18 cellular contexts compared by ENCODE assay signal in the genomic region with DNA sequence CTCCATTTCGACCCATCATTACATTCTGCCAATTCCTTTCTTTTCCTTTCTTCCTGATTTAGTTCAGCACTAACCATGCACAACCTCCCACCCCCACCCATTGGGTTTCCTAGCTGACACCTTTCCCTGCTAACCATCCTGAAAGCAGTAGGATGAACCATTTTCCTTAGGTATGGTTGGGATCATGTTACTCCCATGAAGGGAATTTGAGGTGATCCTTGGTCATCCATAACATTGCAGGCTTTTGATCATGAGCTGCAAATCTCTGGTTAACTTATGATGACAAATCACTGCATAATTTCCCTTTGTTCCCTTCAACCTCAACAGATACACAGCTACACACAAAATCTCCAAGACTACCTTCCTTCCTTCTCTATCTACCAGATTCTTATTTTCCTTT.
DNase-seq lines count a peak whose midpoint lies in the region; ATAC-seq and TF ChIP-seq lines count a peak whose summit lies in the region.
"Had no signal": no experiment of that assay in that cellular context is flagged by ENCODE, and none has a peak within 500 bp of the region (broad histone marks: within the 10 kb centered on the region; RNA-seq: fewer than 3 reads in every experiment).

No MANE protein-coding gene starts in this region.

- no peaks in the 10 kb centered on the region; the same call in 2 of the 3 replicates for H3K9me3 Mint-ChIP-seq in GM23338
- peaks cover 13% of the 10 kb centered on the region for H3K9me3 Mint-ChIP-seq in WTC11
- no peaks in the 10 kb centered on the region for H3K9me3 Mint-ChIP-seq in activated naive CD8-positive, alpha-beta T cell treated with anti-CD3 and anti-CD28 coated beads, Interleukin-2, amount 50 U/mL, for 24 hours
- H3K9me3 Mint-ChIP-seq: activated T-cell treated with anti-CD3 and anti-CD28 coated beads, Interleukin-2, amount 50 U/mL, for 72 hours had no signal

- H3K4me1 Mint-ChIP-seq in GM23338 (peaks cover 48% of the 10 kb centered on the region), WTC11 (peaks cover 61% of the 10 kb centered on the region)
- no peaks in the 10 kb centered on the region for H3K4me1 Mint-ChIP-seq in activated naive CD8-positive, alpha-beta T cell treated with anti-CD3 and anti-CD28 coated beads, Interleukin-2, amount 50 U/mL, for 24 hours
- H3K4me1 Mint-ChIP-seq: activated CD8-positive, alpha-beta memory T cell treated with anti-CD3 and anti-CD28 coated beads, Interleukin-2, amount 10 ng/mL, durations not matched to agents 7 days and 5 days had no signal

- H3K79me2 ChIP-seq in GM23338 (replicated peaks; ENCODE audit: insufficient read depth), result peaks cover 33% of the 10 kb centered on the region

- peak; percentile 52 for ATAC-seq in GM23338
- ATAC-seq in WTC11, result no peak
- ATAC-seq in activated naive CD8-positive, alpha-beta T cell treated with anti-CD3 and anti-CD28 coated beads, Interleukin-2, amount 50 U/mL, for 24 hours, result no peak
- ATAC-seq: activated CD8-positive, alpha-beta memory T cell treated with anti-CD3 and anti-CD28 coated beads, Interleukin-2, amount 10 ng/mL, durations not matched to agents 7 days and 5 days; activated T-cell treated with anti-CD3 and anti-CD28 coated beads, Interleukin-2, amount 50 U/mL, for 72 hours had no signal

- H3K27ac ChIP-seq in 22Rv1 (peak overlapping the region; percentile 26), GM23338 (ENCODE audit: low read depth) (no peak overlapping the region)
- H3K27ac ChIP-seq: BLaER1, cardiac muscle cell, KMS-11 had no signal

- no peaks in the 10 kb centered on the region for H3K36me3 ChIP-seq in GM23338 (ENCODE audit: insufficient read depth)
- H3K36me3 ChIP-seq in kidney epithelial cell (ENCODE audit: control insufficient read depth, insufficient read depth, low read length), result no peaks in the 10 kb centered on the region
- H3K36me3 ChIP-seq: BLaER1, cardiac muscle cell had no signal

- TF ChIP-seq CTCF in 22Rv1 (IDR thresholded peaks at IDR 0.05) (no peak), GM23338 (conservative IDR thresholded peaks at IDR 0.05; ENCODE audit: low read depth in 2 of 2) (no peak), WTC11 (IDR thresholded peaks at IDR 0.05) (no peak), kidney epithelial cell (IDR thresholded peaks at IDR 0.05; ENCODE audit: insufficient read depth, low read length, poor library complexity, severe bottlenecking) (no peak)

- no peak overlapping the region for H2AFZ ChIP-seq in GM23338

- CTCF ChIA-PET in WTC11 (lab: Charles Lee), result interaction anchor here (1.0 kb wide), 1 partner anchor 357 kb away, joined by 3 read pairs; no protein-coding TSS in a partner anchor

- H3K36me3 Mint-ChIP-seq in GM23338 (ENCODE audit: low read depth), result peaks cover 17% of the 10 kb centered on the region; the same call in 2 of the 3 replicates
- H3K36me3 Mint-ChIP-seq in WTC11, result peaks cover 21% of the 10 kb centered on the region
- peaks cover 1% of the 10 kb centered on the region for H3K36me3 Mint-ChIP-seq in activated naive CD8-positive, alpha-beta T cell treated with anti-CD3 and anti-CD28 coated beads, Interleukin-2, amount 50 U/mL, for 24 hours (ENCODE audit: low read depth)
- H3K36me3 Mint-ChIP-seq: activated CD8-positive, alpha-beta memory T cell treated with anti-CD3 and anti-CD28 coated beads, Interleukin-2, amount 10 ng/mL, durations not matched to agents 7 days and 5 days had no signal

- H3K9me2 ChIP-seq in GM23338 (ENCODE audit: insufficient read depth), result no peaks in the 10 kb centered on the region

- no peaks in the 10 kb centered on the region for H3F3A ChIP-seq in GM23338 (replicated peaks; ENCODE audit: low read depth)

- no peak overlapping the region for H3K4me2 ChIP-seq in GM23338
- H3K4me2 ChIP-seq: KMS-11 had no signal

- POLR2A ChIA-PET in WTC11 (lab: Charles Lee), result no interaction called here

- H3K4me3 ChIP-seq in GM23338 (no peak overlapping the region), kidney epithelial cell (ENCODE audit: low read depth, low read length) (no peak overlapping the region)
- H3K4me3 ChIP-seq: BLaER1, cardiac muscle cell had no signal

- DNase-seq in GM23338 (ENCODE audit: low spot score), result no peak
- no peak for DNase-seq in WTC11 (ENCODE audit: low spot score)
- peak; percentile 50 for DNase-seq in kidney epithelial cell (ENCODE audit: low read depth)
- no peak for DNase-seq in NCI-H2081 (lab: John Stamatoyannopoulos, UW)
- no peak for DNase-seq in activated naive CD8-positive, alpha-beta T cell treated with anti-CD3 and anti-CD28 coated beads, Interleukin-2, amount 50 U/mL, for 24 hours
- no peak for DNase-seq in NCI-H526 (lab: John Stamatoyannopoulos, UW)
- no peak for DNase-seq in activated gamma-delta T cell treated with Interleukin-2 at 50 U/mL for 16 hours
- DNase-seq: activated CD4-positive, alpha-beta T cell treated with anti-CD3 and anti-CD28 coated beads, Interleukin-2, amount 50 U/mL, for 1 hour; activated CD8-positive, alpha-beta memory T cell treated with anti-CD3 and anti-CD28 coated beads, Interleukin-2, amount 10 ng/mL, durations not matched to agents 7 days and 5 days; activated naive CD4-positive, alpha-beta T cell treated with anti-CD3 and anti-CD28 coated beads, Interleukin-2, amount 50 U/mL, for 16 hours; activated T-cell treated with anti-CD3 and anti-CD28 coated beads, Interleukin-2, amount 50 U/mL, for 72 hours; NCI-H1694 treated with DMSO at 0.1 percent for 48 hours; small intestine; substantia nigra had no signal

- peaks cover 5% of the 10 kb centered on the region for H3K27me3 Mint-ChIP-seq in GM23338 (ENCODE audit: insufficient read depth, low read depth, poor library complexity)
- no peaks in the 10 kb centered on the region for H3K27me3 Mint-ChIP-seq in WTC11 (ENCODE audit: low read depth)
- peaks cover 5% of the 10 kb centered on the region for H3K27me3 Mint-ChIP-seq in activated naive CD8-positive, alpha-beta T cell treated with anti-CD3 and anti-CD28 coated beads, Interleukin-2, amount 50 U/mL, for 24 hours

- H3K4me3 Mint-ChIP-seq in GM23338, result no peak overlapping the region; the same call in 2 of the 3 replicates
- no peak overlapping the region for H3K4me3 Mint-ChIP-seq in WTC11
- no peak overlapping the region for H3K4me3 Mint-ChIP-seq in activated naive CD8-positive, alpha-beta T cell treated with anti-CD3 and anti-CD28 coated beads, Interleukin-2, amount 50 U/mL, for 24 hours
- H3K4me3 Mint-ChIP-seq: activated CD8-positive, alpha-beta memory T cell treated with anti-CD3 and anti-CD28 coated beads, Interleukin-2, amount 10 ng/mL, durations not matched to agents 7 days and 5 days; activated T-cell treated with anti-CD3 and anti-CD28 coated beads, Interleukin-2, amount 50 U/mL, for 72 hours had no signal

- H4K20me1 ChIP-seq in GM23338 (replicated peaks; ENCODE audit: insufficient read depth), result peaks cover 5% of the 10 kb centered on the region; the same call in 1 of the 2 replicates
- H4K20me1 ChIP-seq: BLaER1 had no signal

- peaks cover 33% of the 10 kb centered on the region for H3K4me1 ChIP-seq in GM23338 (ENCODE audit: insufficient read depth)

- H3K27ac Mint-ChIP-seq in GM23338 (peak overlapping the region; percentile 27; the same call in 1 of the 2 replicates), WTC11 (peak overlapping the region; percentile 43)
- no peak overlapping the region for H3K27ac Mint-ChIP-seq in activated naive CD8-positive, alpha-beta T cell treated with anti-CD3 and anti-CD28 coated beads, Interleukin-2, amount 50 U/mL, for 24 hours
- H3K27ac Mint-ChIP-seq: activated CD8-positive, alpha-beta memory T cell treated with anti-CD3 and anti-CD28 coated beads, Interleukin-2, amount 10 ng/mL, durations not matched to agents 7 days and 5 days; activated T-cell treated with anti-CD3 and anti-CD28 coated beads, Interleukin-2, amount 50 U/mL, for 72 hours had no signal

- H3K27me3 ChIP-seq in GM23338 (ENCODE audit: insufficient read depth), result no peaks in the 10 kb centered on the region
- H3K27me3 ChIP-seq in kidney epithelial cell (ENCODE audit: control insufficient read depth, insufficient read depth, low read length), result no peaks in the 10 kb centered on the region
- H3K27me3 ChIP-seq: BLaER1, cardiac muscle cell had no signal

TF ChIP-seq in WTC11, 78 proteins besides CTCF, POLR2A, EP300 and RAD21 (continues in another document):
- TF ChIP-seq, protein P1, sequence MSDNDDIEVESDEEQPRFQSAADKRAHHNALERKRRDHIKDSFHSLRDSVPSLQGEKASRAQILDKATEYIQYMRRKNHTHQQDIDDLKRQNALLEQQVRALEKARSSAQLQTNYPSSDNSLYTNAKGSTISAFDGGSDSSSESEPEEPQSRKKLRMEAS (CRISPR knock-in tag; IDR thresholded peaks at IDR 0.05), result no peak
- TF ChIP-seq ZNF263 (CRISPR knock-in tag; IDR thresholded peaks at IDR 0.05; ENCODE audit: low read depth) (no peak), NR2C2 (CRISPR knock-in tag; IDR thresholded peaks at IDR 0.05) (no peak), GRHL2 (CRISPR knock-in tag; IDR thresholded peaks at IDR 0.05; ENCODE audit: insufficient replicate concordance, severe bottlenecking) (no peak), SP1 (CRISPR knock-in tag; conservative IDR thresholded peaks at IDR 0.05) (no peak), NFYB (CRISPR knock-in tag; conservative IDR thresholded peaks at IDR 0.05; ENCODE audit: low read depth) (no peak), JAZF1 (CRISPR knock-in tag; IDR thresholded peaks at IDR 0.05) (no peak), NFATC4 (CRISPR knock-in tag; IDR thresholded peaks at IDR 0.05) (no peak)
- TF ChIP-seq, protein P2, sequence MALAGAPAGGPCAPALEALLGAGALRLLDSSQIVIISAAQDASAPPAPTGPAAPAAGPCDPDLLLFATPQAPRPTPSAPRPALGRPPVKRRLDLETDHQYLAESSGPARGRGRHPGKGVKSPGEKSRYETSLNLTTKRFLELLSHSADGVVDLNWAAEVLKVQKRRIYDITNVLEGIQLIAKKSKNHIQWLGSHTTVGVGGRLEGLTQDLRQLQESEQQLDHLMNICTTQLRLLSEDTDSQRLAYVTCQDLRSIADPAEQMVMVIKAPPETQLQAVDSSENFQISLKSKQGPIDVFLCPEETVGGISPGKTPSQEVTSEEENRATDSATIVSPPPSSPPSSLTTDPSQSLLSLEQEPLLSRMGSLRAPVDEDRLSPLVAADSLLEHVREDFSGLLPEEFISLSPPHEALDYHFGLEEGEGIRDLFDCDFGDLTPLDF (CRISPR knock-in tag; IDR thresholded peaks at IDR 0.05), result no peak
- TF ChIP-seq, protein P3, sequence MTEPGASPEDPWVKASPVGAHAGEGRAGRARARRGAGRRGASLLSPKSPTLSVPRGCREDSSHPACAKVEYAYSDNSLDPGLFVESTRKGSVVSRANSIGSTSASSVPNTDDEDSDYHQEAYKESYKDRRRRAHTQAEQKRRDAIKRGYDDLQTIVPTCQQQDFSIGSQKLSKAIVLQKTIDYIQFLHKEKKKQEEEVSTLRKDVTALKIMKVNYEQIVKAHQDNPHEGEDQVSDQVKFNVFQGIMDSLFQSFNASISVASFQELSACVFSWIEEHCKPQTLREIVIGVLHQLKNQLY (CRISPR knock-in tag; IDR thresholded peaks at IDR 0.05), result no peak
